ENCODE assay signal across 9 cellular contexts in the genomic region with DNA sequence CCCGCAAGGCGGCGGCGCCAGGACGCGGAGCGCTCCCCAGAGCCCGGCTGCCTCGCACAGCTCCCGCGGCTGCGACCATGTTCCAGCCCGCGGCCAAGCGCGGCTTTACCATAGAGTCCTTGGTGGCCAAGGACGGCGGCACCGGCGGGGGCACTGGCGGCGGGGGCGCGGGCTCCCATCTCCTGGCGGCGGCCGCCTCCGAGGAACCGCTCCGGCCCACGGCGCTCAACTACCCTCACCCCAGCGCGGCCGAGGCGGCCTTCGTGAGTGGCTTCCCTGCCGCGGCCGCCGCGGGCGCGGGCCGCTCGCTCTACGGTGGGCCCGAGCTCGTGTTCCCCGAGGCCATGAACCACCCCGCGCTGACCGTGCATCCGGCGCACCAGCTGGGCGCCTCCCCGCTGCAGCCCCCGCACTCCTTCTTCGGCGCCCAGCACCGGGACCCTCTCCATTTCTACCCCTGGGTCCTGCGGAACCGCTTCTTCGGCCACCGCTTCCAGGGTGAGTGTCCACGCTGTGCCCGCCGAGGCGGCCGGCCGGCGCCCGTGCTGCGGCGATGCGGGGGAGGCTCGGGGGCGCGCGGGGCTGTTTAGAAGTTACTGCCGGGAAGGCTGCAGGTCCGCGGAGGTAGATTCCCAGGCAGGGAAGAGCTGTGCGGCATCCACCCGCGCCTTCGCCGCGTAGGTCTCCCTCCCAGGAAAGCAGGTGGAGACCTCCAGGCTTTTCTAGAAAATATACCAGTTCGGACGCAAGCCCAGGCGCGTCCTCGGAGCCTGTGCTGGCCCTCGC. TPM values are rescaled to one million over a fixed set of nuclear protein-coding genes. Genes with fewer than 3 reads are reported as not detected.
DNase-seq lines count a peak whose midpoint lies in the region; ATAC-seq and TF ChIP-seq lines count a peak whose summit lies in the region.
"Had no signal": no experiment of that assay in that cellular context is flagged by ENCODE, and none has a peak within 500 bp of the region (broad histone marks: within the 10 kb centered on the region; RNA-seq: fewer than 3 reads in every experiment).

No MANE protein-coding gene starts in this region.

- TF ChIP-seq CTCF in dorsolateral prefrontal cortex (IDR thresholded peaks at IDR 0.05 in 54 of 56, conservative IDR thresholded peaks at IDR 0.05 in 2 of 56; ENCODE audit: low read depth in 1 of 56, partially characterized antibody in 56 of 56) = no peak

- H3K79me2 ChIP-seq in trophoblast cell (ENCODE audit: control insufficient read depth, insufficient read depth, low read length, poor library complexity) = no peaks in the 10 kb centered on the region

- H3K36me3 ChIP-seq in trophoblast cell (ENCODE audit: control insufficient read depth in 1 of 2, insufficient read depth in 2 of 2, low read length in 2 of 2) = no peaks in the 10 kb centered on the region

- no peak overlapping the region for H2BK12ac ChIP-seq in trophoblast cell (ENCODE audit: low read length)

- H3K9ac ChIP-seq in trophoblast cell (ENCODE audit: low read length) = no peak overlapping the region

- H3K14ac ChIP-seq in trophoblast cell (ENCODE audit: low read length) = no peak overlapping the region

- no peak overlapping the region for H2BK120ac ChIP-seq in trophoblast cell (ENCODE audit: insufficient read depth, low read length, poor library complexity)

- H3K4me1 ChIP-seq in trophoblast cell (ENCODE audit: control insufficient read depth in 1 of 2, insufficient read depth in 2 of 2, low read length in 2 of 2) = peaks cover 23 to 27% of the 10 kb centered on the region in 2 experiments

- H3K9me3 ChIP-seq in trophoblast cell (ENCODE audit: insufficient read depth, low read depth, low read length) = peaks cover 8% of the 10 kb centered on the region

- peak overlapping the region; percentile 22 to 73 (median 57) for H3K4me3 ChIP-seq in dorsolateral prefrontal cortex
- no peak overlapping the region for H3K4me3 ChIP-seq in trophoblast cell (ENCODE audit: low read depth, low read length)

- DNase-seq in NCI-H524 (lab: John Stamatoyannopoulos, UW) (peak; percentile 5 to 48), NCI-H524 treated with DMSO at 0.1 percent for 48 hours (lab: John Stamatoyannopoulos, UW) (no peak), dorsolateral prefrontal cortex (peak in 1 of 10 donors; percentile 34), trophoblast cell (peak in 1 of 2 donors; percentile 26), LoVo (ENCODE audit: low spot score) (no peak), NOMO-1 treated with DMSO at 0.1 percent for 48 hours (lab: John Stamatoyannopoulos, UW; ENCODE audit: unreplicated experiment) (no peak)

- no peak overlapping the region for H4K8ac ChIP-seq in trophoblast cell (ENCODE audit: low read depth, low read length)

- no peak for ATAC-seq in GM21526 (IDR thresholded peaks at IDR 0.05; ENCODE audit: low FRiP score, unreplicated experiment)

- peak overlapping the region in 49 of 59 donors; percentile 19 to 91 (median 71) for H3K27ac ChIP-seq in dorsolateral prefrontal cortex
- no peak overlapping the region for H3K27ac ChIP-seq in trophoblast cell (ENCODE audit: low read depth, low read length)
- H3K27ac ChIP-seq: C4-2B had no signal

- peak overlapping the region; percentile 62 for H3K4me2 ChIP-seq in trophoblast cell (ENCODE audit: low read length)

- H3K4ac ChIP-seq in trophoblast cell (ENCODE audit: low read depth, low read length) = no peak overlapping the region

- H2AK5ac ChIP-seq in trophoblast cell (ENCODE audit: low read length) = no peak overlapping the region

- no peak for TF ChIP-seq RAD21 in Ishikawa (IDR thresholded peaks at IDR 0.05; ENCODE audit: low read depth)

- H3K79me1 ChIP-seq in trophoblast cell (ENCODE audit: low read length) = no peaks in the 10 kb centered on the region

- H2AFZ ChIP-seq in trophoblast cell (ENCODE audit: insufficient read depth, low read length, poor library complexity) = no peak overlapping the region

- TF ChIP-seq EP300 in Ishikawa (IDR thresholded peaks at IDR 0.05; ENCODE audit: borderline replicate concordance) = no peak

- H3K18ac ChIP-seq in trophoblast cell (ENCODE audit: low read length) = no peak overlapping the region

- H2BK5ac ChIP-seq in trophoblast cell (ENCODE audit: low read depth, low read length, poor library complexity) = no peak overlapping the region

- H3K23ac ChIP-seq in trophoblast cell (ENCODE audit: low read length) = no peak overlapping the region

- H4K12ac ChIP-seq in trophoblast cell (ENCODE audit: low read depth, low read length) = no peak overlapping the region

- no CpG with 5 or more reads among the region's 95 CpGs for WGBS in trophoblast cell (ENCODE audit: extremely low coverage, insufficient coverage, insufficient read length)

- no peak overlapping the region for H4K91ac ChIP-seq in trophoblast cell (ENCODE audit: low read depth, low read length)

- H3K27me3 ChIP-seq in dorsolateral prefrontal cortex = peaks cover 0 to 100% (median 90%) of the 10 kb centered on the region in 45 donors
- peaks cover 95% of the 10 kb centered on the region for H3K27me3 ChIP-seq in trophoblast cell (ENCODE audit: insufficient read depth, low read length)

- intact Hi-C loops in dorsolateral prefrontal cortex (cut with DNase I) = no loop called here

TF ChIP-seq in Ishikawa, 13 proteins besides CTCF, POLR2A, EP300 and RAD21:
- TF ChIP-seq ZBTB7A (IDR thresholded peaks at IDR 0.05; ENCODE audit: low read depth) (0 out of 2 replicates have a peak, but pooled peaks have one; percentile 10), FOXM1 (IDR thresholded peaks at IDR 0.05; ENCODE audit: borderline replicate concordance, low read depth) (no peak), CREB1 (IDR thresholded peaks at IDR 0.05; ENCODE audit: low read depth) (no peak), CEBPB (IDR thresholded peaks at IDR 0.05) (no peak), EGR1 (IDR thresholded peaks at IDR 0.05) (0 out of 2 replicates have a peak, but pooled peaks have one; percentile 33), TAF1 (IDR thresholded peaks at IDR 0.05; ENCODE audit: low read depth) (no peak), TEAD4 (IDR thresholded peaks at IDR 0.05) (no peak)
- TF ChIP-seq, protein P1, sequence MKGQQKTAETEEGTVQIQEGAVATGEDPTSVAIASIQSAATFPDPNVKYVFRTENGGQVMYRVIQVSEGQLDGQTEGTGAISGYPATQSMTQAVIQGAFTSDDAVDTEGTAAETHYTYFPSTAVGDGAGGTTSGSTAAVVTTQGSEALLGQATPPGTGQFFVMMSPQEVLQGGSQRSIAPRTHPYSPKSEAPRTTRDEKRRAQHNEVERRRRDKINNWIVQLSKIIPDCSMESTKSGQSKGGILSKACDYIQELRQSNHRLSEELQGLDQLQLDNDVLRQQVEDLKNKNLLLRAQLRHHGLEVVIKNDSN (IDR thresholded peaks at IDR 0.05) = no peak
- TF ChIP-seq, protein P2, sequence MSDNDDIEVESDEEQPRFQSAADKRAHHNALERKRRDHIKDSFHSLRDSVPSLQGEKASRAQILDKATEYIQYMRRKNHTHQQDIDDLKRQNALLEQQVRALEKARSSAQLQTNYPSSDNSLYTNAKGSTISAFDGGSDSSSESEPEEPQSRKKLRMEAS (IDR thresholded peaks at IDR 0.05) = 0 out of 2 replicates have a peak, but pooled peaks have one; percentile 31

RNA-seq across cellular contexts. Expression of a gene that starts 0.7 kb away (rescaled TPM):
- total RNA-seq in dorsolateral prefrontal cortex = 10 to 100 TPM; 10.4 to 59.2 (median 36.8) TPM
- polyA plus RNA-seq in trophoblast cell (2013) = 0.05 TPM in 1 of 2 replicates, not detected in the other

RNA-seq across cellular contexts. Expression of a gene that starts 30.9 kb away (rescaled TPM):
- total RNA-seq in dorsolateral prefrontal cortex = 10 to 100 TPM in 110 of 120 experiments, 1 to 10 TPM in 10; 6.4 to 50.8 (median 15.2) TPM
- 4.7 and 4.9 TPM in 2 replicates for polyA plus RNA-seq in trophoblast cell (2013)

Comparison
In these comparisons a context has a peak if more than half of its experiments do, and no peak if none do; other contexts are left out.
1. DNase-seq: peak in NCI-H524 (2 of 2); none in NCI-H524 treated with DMSO at 0.1 percent for 48 hours (single experiment), LoVo (single experiment) and NOMO-1 treated with DMSO at 0.1 percent for 48 hours (single experiment).